ENCODE assay signal across 1 cellular context in genomic region chrX:39816871-39817731, GRCh38.
TF ChIP-seq lines count a peak whose summit lies in the region.

No MANE protein-coding gene starts in this region.

TF ChIP-seq in K562, 482 proteins besides CTCF, POLR2A, EP300 and RAD21 (continued from another document):
- TF ChIP-seq MXD1 (CRISPR knock-in tag; IDR thresholded peaks at IDR 0.05; ENCODE audit: borderline replicate concordance, poor library complexity, severe bottlenecking) (no peak), YY1 (IDR thresholded peaks at IDR 0.05; ENCODE audit: borderline replicate concordance in 1 of 3, control insufficient read depth in 1 of 3, extremely low read depth in 1 of 3, insufficient read depth in 3 of 3, insufficient read length in 1 of 3, insufficient replicate concordance in 2 of 3, low read depth in 1 of 3, low read length in 2 of 3) (no peak), JUN (IDR thresholded peaks at IDR 0.05; ENCODE audit: borderline replicate concordance, low read depth, low read length) (no peak), JUN (CRISPR knock-in tag; IDR thresholded peaks at IDR 0.05; ENCODE audit: borderline replicate concordance) (no peak), KDM2B (CRISPR knock-in tag; IDR thresholded peaks at IDR 0.05) (no peak), ARID2 (IDR thresholded peaks at IDR 0.05) (no peak), BRF2 (IDR thresholded peaks at IDR 0.05; ENCODE audit: borderline replicate concordance, insufficient read depth, insufficient read length) (no peak), NR2C1 (IDR thresholded peaks at IDR 0.05) (no peak), NR2C1 (tag; IDR thresholded peaks at IDR 0.05) (no peak), BHLHE40 (IDR thresholded peaks at IDR 0.05; ENCODE audit: low read length) (0 out of 2 replicates have a peak, but pooled peaks have one; percentile 23), ELF1 (tag; IDR thresholded peaks at IDR 0.05) (peak; percentile 53; the same call in 1 of the 2 replicates), CBX5 (IDR thresholded peaks at IDR 0.05; ENCODE audit: borderline replicate concordance, low read depth) (no peak), ZNF592 (IDR thresholded peaks at IDR 0.05) (peak; percentile 49), PPARD (CRISPR knock-in tag; IDR thresholded peaks at IDR 0.05) (no peak), PRMT5 (CRISPR knock-in tag; IDR thresholded peaks at IDR 0.05) (no peak), ZNF644 (tag; IDR thresholded peaks at IDR 0.05; ENCODE audit: low read depth) (no peak), TFE3 (CRISPR knock-in tag; IDR thresholded peaks at IDR 0.05) (no peak), PTRF (tag; IDR thresholded peaks at IDR 0.05) (no peak), CBFA2T2 (conservative IDR thresholded peaks at IDR 0.05) (peak; percentile 43; the same call in 1 of the 2 replicates), SNIP1 (IDR thresholded peaks at IDR 0.05; ENCODE audit: low read depth) (no peak), NCOR1 (IDR thresholded peaks at IDR 0.05) (peak; percentile 56), ZNF280B (CRISPR knock-in tag; IDR thresholded peaks at IDR 0.05) (no peak), STAT5B (CRISPR knock-in tag; IDR thresholded peaks at IDR 0.05) (no peak), FOXA3 (CRISPR knock-in tag; conservative IDR thresholded peaks at IDR 0.05 in 1 of 2, IDR thresholded peaks at IDR 0.05 in 1 of 2) (peak; percentile 85 to 90), ZBTB2 (IDR thresholded peaks at IDR 0.05) (no peak), MTA2 (IDR thresholded peaks at IDR 0.05; ENCODE audit: low read depth) (no peak), LEF1 (IDR thresholded peaks at IDR 0.05) (peak; percentile 83), FOS (IDR thresholded peaks at IDR 0.05; ENCODE audit: extremely low read depth, insufficient read length) (no peak), PRPF4 (IDR thresholded peaks at IDR 0.05; ENCODE audit: insufficient read depth, low read depth, low read length, poor library complexity, severe bottlenecking) (no peak), CREB5 (CRISPR knock-in tag; IDR thresholded peaks at IDR 0.05) (no peak), EHMT2 (IDR thresholded peaks at IDR 0.05) (no peak), EGR1 (conservative IDR thresholded peaks at IDR 0.05) (peak; percentile 69), ZNF263 (CRISPR knock-in tag; IDR thresholded peaks at IDR 0.05; ENCODE audit: borderline replicate concordance) (no peak), HDAC2 (IDR thresholded peaks at IDR 0.05) (no peak), L3MBTL2 (IDR thresholded peaks at IDR 0.05) (no peak), SMARCE1 (IDR thresholded peaks at IDR 0.05) (no peak)
